17 cellular contexts compared by ENCODE assay signal in the genomic region with DNA sequence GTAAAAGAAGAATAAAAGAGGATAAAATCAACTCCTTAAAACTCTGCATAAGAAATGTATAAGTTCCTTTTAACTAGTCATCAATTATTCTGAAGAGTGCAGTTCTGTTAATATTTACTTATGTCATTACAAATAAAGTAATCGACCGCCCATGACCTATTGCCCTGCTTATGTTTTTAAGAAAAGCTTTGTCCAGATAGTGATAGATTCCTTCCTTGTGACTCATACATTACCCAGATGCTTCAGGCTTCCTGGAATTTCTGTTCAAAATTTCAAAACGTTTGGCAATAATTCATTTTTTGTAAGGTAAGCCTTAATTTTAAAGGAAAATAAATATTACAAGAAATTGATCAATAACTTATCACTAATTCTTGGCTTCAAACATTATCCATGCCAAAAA.
DNase-seq lines count a peak whose midpoint lies in the region; ATAC-seq, FAIRE-seq and TF ChIP-seq lines count a peak whose summit lies in the region.
"Had no signal": no experiment of that assay in that cellular context is flagged by ENCODE, and none has a peak within 500 bp of the region (broad histone marks: within the 10 kb centered on the region; RNA-seq: fewer than 3 reads in every experiment).

No MANE protein-coding gene starts in this region.

- TF ChIP-seq CTCF in SK-N-SH (IDR thresholded peaks at IDR 0.05) (no peak), fibroblast of the aortic adventitia (IDR thresholded peaks at IDR 0.05; ENCODE audit: insufficient read depth, low read length) (no peak), pancreas (IDR thresholded peaks at IDR 0.05) (no peak)

- H3K27me3 ChIP-seq in SK-N-SH (ENCODE audit: insufficient read depth) (no peaks in the 10 kb centered on the region), pancreas (no peaks in the 10 kb centered on the region)
- H3K27me3 ChIP-seq: esophagus muscularis mucosa, suprapubic skin had no signal

- no peaks in the 10 kb centered on the region for H3F3A ChIP-seq in SK-N-SH (replicated peaks; ENCODE audit: insufficient read depth)

- POLR2A ChIA-PET in SK-N-SH (lab: Yijun Ruan, JAX) = no interaction called here

- no peaks in the 10 kb centered on the region for H3K9me3 ChIP-seq in SK-N-SH
- no peaks in the 10 kb centered on the region for H3K9me3 ChIP-seq in pancreas
- no peaks in the 10 kb centered on the region for H3K9me3 ChIP-seq in T-helper 17 cell (ENCODE audit: control insufficient read depth, low read length, poor library complexity, severe bottlenecking)
- H3K9me3 ChIP-seq: esophagus muscularis mucosa, suprapubic skin had no signal

- no peaks in the 10 kb centered on the region for H3K36me3 Mint-ChIP-seq in T-helper 17 cell (ENCODE audit: low read depth)
- H3K36me3 Mint-ChIP-seq: activated CD4-positive, alpha-beta memory T cell treated with anti-CD3 and anti-CD28 coated beads for 36 hours; CD8-positive, alpha-beta T cell; natural killer cell treated with Interleukin-12 subunit alpha and Interleukin-12 subunit beta and Interleukin-15 and Interleukin-18, amount 100 ng/mL, for 72 hours had no signal

- CTCF ChIA-PET in SK-N-SH (lab: Yijun Ruan, JAX) = no interaction called here

- H3K4me2 ChIP-seq in SK-N-SH = no peak overlapping the region
- H3K4me2 ChIP-seq: smooth muscle cell had no signal

- no peak for TF ChIP-seq RAD21 in SK-N-SH (IDR thresholded peaks at IDR 0.05; ENCODE audit: low read length)

- H3K9ac ChIP-seq in SK-N-SH = no peak overlapping the region

- H3K27me3 Mint-ChIP-seq in T-helper 17 cell = no peaks in the 10 kb centered on the region
- H3K27me3 Mint-ChIP-seq: activated CD4-positive, alpha-beta memory T cell treated with anti-CD3 and anti-CD28 coated beads for 36 hours; natural killer cell treated with Interleukin-12 subunit alpha and Interleukin-12 subunit beta and Interleukin-15 and Interleukin-18, amount 100 ng/mL, for 72 hours had no signal

- ATAC-seq in pancreas (peak; percentile 53 to 94 (median 83)), T-helper 17 cell (no peak)
- ATAC-seq: CD8-positive, alpha-beta T cell; natural killer cell treated with Interleukin-12 subunit alpha and Interleukin-12 subunit beta and Interleukin-15 and Interleukin-18, amount 100 ng/mL, for 72 hours had no signal

- no peak overlapping the region for H3K4me3 ChIP-seq in SK-N-SH (ENCODE audit: low read depth in 2 of 2, low read length in 1 of 2)
- H3K4me3 ChIP-seq in fibroblast of the aortic adventitia (ENCODE audit: low read depth, low read length) = no peak overlapping the region
- H3K4me3 ChIP-seq in pancreas = no peak overlapping the region
- H3K4me3 ChIP-seq: esophagus muscularis mucosa, smooth muscle cell, suprapubic skin had no signal

- no peak overlapping the region for H2AFZ ChIP-seq in SK-N-SH (ENCODE audit: low read depth)

- FAIRE-seq in pancreas (lab: Jason Lieb, UNC) = no peak

- H3K36me3 ChIP-seq in SK-N-SH (replicated peaks in 1 of 2; ENCODE audit: control insufficient read depth in 1 of 2, insufficient read depth in 2 of 2, low read length in 1 of 2) (no peaks in the 10 kb centered on the region), pancreas (no peaks in the 10 kb centered on the region)
- H3K36me3 ChIP-seq: esophagus muscularis mucosa, suprapubic skin had no signal

- peak in 1 of 2 experiments; percentile 49; a peak in 1 of 4 replicates for TF ChIP-seq EP300 in SK-N-SH (IDR thresholded peaks at IDR 0.05; ENCODE audit: borderline replicate concordance in 1 of 2, low read depth in 1 of 2, low read length in 1 of 2)

- no peaks in the 10 kb centered on the region for H3K79me2 ChIP-seq in SK-N-SH (ENCODE audit: insufficient read depth)

- H3K27ac Mint-ChIP-seq in T-helper 17 cell = no peak overlapping the region
- H3K27ac Mint-ChIP-seq: activated CD4-positive, alpha-beta memory T cell treated with anti-CD3 and anti-CD28 coated beads for 36 hours; CD8-positive, alpha-beta T cell; natural killer cell treated with Interleukin-12 subunit alpha and Interleukin-12 subunit beta and Interleukin-15 and Interleukin-18, amount 100 ng/mL, for 72 hours; T-helper 2 cell treated with Interferon-gamma antibody and Interleukin-4, amounts not matched to agents 5 μg/mL and 100 μg/mL, for 36 hours had no signal

- 22% methylated on average over 3 of the region's 3 CpGs for WGBS in SK-N-SH (ENCODE audit: low lambda C conversion rate)
- 5 to 8% methylated on average over 3 of the region's 3 CpGs for WGBS in pancreas, 2 donors

- DNase-seq in ELR (ENCODE audit: low read depth) (peak; percentile 67), SK-N-SH (no peak), fibroblast of the aortic adventitia (ENCODE audit: low read depth) (peak; percentile 46), pancreas (no peak), NOMO-1 treated with dmso at 0.1 percent for 144 hours (lab: John Stamatoyannopoulos, UW; ENCODE audit: unreplicated experiment) (no peak), T-helper 17 cell (no peak)
- DNase-seq in activated CD4-positive, alpha-beta T cell treated with anti-CD3 and anti-CD28 coated beads, Interleukin-2, amount 50 U/mL, for 1 hour = no peak
- no peak for DNase-seq in stimulated activated naive CD4-positive, alpha-beta T cell treated with Interleukin-2 at 50 U/mL for 16 hours (lab: John Stamatoyannopoulos, UW)
- DNase-seq: activated CD4-positive, alpha-beta memory T cell treated with anti-CD3 and anti-CD28 coated beads for 36 hours; activated effector memory CD4-positive, alpha-beta T cell treated with Interleukin-2 at 50 U/mL for 16 hours; CD8-positive, alpha-beta T cell; NCI-H2107 had no signal

- H3K4me3 Mint-ChIP-seq in T-helper 17 cell = no peak overlapping the region
- H3K4me3 Mint-ChIP-seq: activated CD4-positive, alpha-beta memory T cell treated with anti-CD3 and anti-CD28 coated beads for 36 hours; CD8-positive, alpha-beta T cell; natural killer cell treated with Interleukin-12 subunit alpha and Interleukin-12 subunit beta and Interleukin-15 and Interleukin-18, amount 100 ng/mL, for 72 hours; T-helper 2 cell treated with Interferon-gamma antibody and Interleukin-4, amounts not matched to agents 5 μg/mL and 100 μg/mL, for 36 hours had no signal

- intact Hi-C loops in pancreas (cut with DNase I) = no loop called here

- H3K4me1 ChIP-seq in SK-N-SH (ENCODE audit: control insufficient read depth in 1 of 2, insufficient read depth in 2 of 2, low read depth in 1 of 2, low read length in 1 of 2) = no peaks in the 10 kb centered on the region; a peak in 1 of 4 replicates
- H3K4me1 ChIP-seq in pancreas = peaks cover 0 to 5% (median 4%) of the 10 kb centered on the region in 3 donors
- H3K4me1 ChIP-seq: suprapubic skin had no signal

- H3K27ac ChIP-seq in SK-N-SH (ENCODE audit: low read depth in 2 of 2, low read length in 1 of 2) (no peak overlapping the region), pancreas (no peak overlapping the region)
- H3K27ac ChIP-seq: esophagus muscularis mucosa, suprapubic skin had no signal

- no peaks in the 10 kb centered on the region for H4K20me1 ChIP-seq in SK-N-SH (ENCODE audit: insufficient read depth)

- no peaks in the 10 kb centered on the region for H3K9me2 ChIP-seq in SK-N-SH

- H3K4me1 Mint-ChIP-seq in T-helper 17 cell = no peaks in the 10 kb centered on the region

TF ChIP-seq in SK-N-SH, 30 proteins besides CTCF, POLR2A, EP300 and RAD21:
- TF ChIP-seq RXRA (IDR thresholded peaks at IDR 0.05; ENCODE audit: borderline replicate concordance, low read depth) (peak; percentile 28; the same call in 1 of the 2 replicates), TCF12 (IDR thresholded peaks at IDR 0.05) (peak; percentile 57), MEF2A (IDR thresholded peaks at IDR 0.05; ENCODE audit: borderline replicate concordance, low read depth) (no peak), JUND (IDR thresholded peaks at IDR 0.05) (peak; percentile 58), FOXM1 (IDR thresholded peaks at IDR 0.05; ENCODE audit: low read depth) (no peak), CHD2 (IDR thresholded peaks at IDR 0.05; ENCODE audit: low read length, partially characterized antibody) (no peak), YY1 (IDR thresholded peaks at IDR 0.05; ENCODE audit: low read depth) (no peak), TEAD4 (IDR thresholded peaks at IDR 0.05; ENCODE audit: borderline replicate concordance, insufficient read depth) (peak; percentile 27; the same call in 1 of the 2 replicates), FOSL2 (IDR thresholded peaks at IDR 0.05; ENCODE audit: borderline replicate concordance, low read depth) (peak; percentile 32; the same call in 1 of the 2 replicates)
- TF ChIP-seq, protein P1, sequence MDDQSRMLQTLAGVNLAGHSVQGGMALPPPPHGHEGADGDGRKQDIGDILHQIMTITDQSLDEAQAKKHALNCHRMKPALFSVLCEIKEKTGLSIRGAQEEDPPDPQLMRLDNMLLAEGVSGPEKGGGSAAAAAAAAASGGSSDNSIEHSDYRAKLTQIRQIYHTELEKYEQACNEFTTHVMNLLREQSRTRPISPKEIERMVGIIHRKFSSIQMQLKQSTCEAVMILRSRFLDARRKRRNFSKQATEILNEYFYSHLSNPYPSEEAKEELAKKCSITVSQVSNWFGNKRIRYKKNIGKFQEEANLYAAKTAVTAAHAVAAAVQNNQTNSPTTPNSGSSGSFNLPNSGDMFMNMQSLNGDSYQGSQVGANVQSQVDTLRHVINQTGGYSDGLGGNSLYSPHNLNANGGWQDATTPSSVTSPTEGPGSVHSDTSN (IDR thresholded peaks at IDR 0.05) = 0 out of 2 replicates have a peak, but pooled peaks have one; percentile 19
- TF ChIP-seq, protein P2, sequence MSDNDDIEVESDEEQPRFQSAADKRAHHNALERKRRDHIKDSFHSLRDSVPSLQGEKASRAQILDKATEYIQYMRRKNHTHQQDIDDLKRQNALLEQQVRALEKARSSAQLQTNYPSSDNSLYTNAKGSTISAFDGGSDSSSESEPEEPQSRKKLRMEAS (IDR thresholded peaks at IDR 0.05; ENCODE audit: low read depth) = no peak

Comparison
In these comparisons a context has a peak if more than half of its experiments do, and no peak if none do; other contexts are left out.
1. DNase-seq: peak in ELR (single experiment) and fibroblast of the aortic adventitia (single experiment); none in SK-N-SH (single experiment), pancreas (0 of 6), activated CD4-positive, alpha-beta T cell treated with anti-CD3 and anti-CD28 coated beads, Interleukin-2, amount 50 U/mL, for 1 hour (single experiment), NOMO-1 treated with dmso at 0.1 percent for 144 hours (single experiment), T-helper 17 cell (0 of 3) and stimulated activated naive CD4-positive, alpha-beta T cell treated with Interleukin-2 at 50 U/mL for 16 hours (single experiment).